Comparison of ENCODE assay signal across 2 cellular contexts in the genomic region with DNA sequence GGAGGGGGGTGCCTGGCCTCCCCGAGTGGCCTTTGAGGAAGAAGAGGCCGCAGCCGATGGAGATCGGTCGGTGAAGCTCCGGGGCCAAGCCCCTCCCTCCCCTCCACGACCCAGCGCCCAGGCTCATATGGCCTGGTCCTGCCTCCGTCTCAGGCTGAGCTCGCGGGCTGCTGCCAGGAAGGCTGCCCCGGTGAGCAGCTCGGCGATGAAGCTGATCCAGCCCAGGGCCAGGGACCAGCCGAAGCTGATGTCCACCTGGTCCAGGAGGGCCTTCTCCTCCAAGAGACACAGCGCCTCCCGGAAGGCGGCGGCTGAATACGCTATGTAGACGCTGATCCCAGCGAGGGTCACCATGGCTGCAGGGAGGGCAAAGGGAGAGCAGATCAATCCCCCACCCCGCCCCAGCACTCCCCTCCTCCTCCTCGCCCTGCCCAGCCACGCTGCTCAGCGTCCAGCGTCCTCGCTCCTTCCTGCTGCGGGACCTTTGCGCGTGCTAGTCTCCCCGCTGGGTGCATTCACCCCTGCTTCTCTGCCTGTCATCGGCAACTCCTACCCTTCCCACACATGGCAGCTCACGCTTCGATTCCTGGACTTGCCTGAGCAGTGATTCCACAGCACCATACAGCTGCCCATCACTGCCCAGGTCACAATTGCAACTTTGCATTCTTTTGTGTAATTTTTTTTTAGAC.
TF ChIP-seq lines count a peak whose summit lies in the region.

No MANE protein-coding gene starts in this region.

TF ChIP-seq in GM23338, 12 proteins besides CTCF, POLR2A, EP300 and RAD21:
- 0 out of 2 replicates have a peak, but pooled peaks have one; percentile 30 for TF ChIP-seq POLR2AphosphoS5 (IDR thresholded peaks at IDR 0.05; ENCODE audit: low read depth)
- no peak for TF ChIP-seq JUNB (IDR thresholded peaks at IDR 0.05; ENCODE audit: unreplicated experiment)
- no peak for TF ChIP-seq STAT1 (IDR thresholded peaks at IDR 0.05; ENCODE audit: unreplicated experiment)

TF ChIP-seq in H1, 55 proteins besides CTCF, POLR2A, EP300 and RAD21:
- TF ChIP-seq KDM4A (IDR thresholded peaks at IDR 0.05; ENCODE audit: low read depth, low read length, severe bottlenecking) (peak; percentile 29), CTBP2 (IDR thresholded peaks at IDR 0.05; ENCODE audit: borderline replicate concordance, insufficient read depth, insufficient read length, low read length) (no peak), EGR1 (IDR thresholded peaks at IDR 0.05; ENCODE audit: borderline replicate concordance, low read depth, low read length) (no peak), FOSL1 (IDR thresholded peaks at IDR 0.05; ENCODE audit: insufficient read depth, low read depth, low read length) (no peak), CEBPB (IDR thresholded peaks at IDR 0.05; ENCODE audit: low read depth, low read length) (no peak), SP2 (IDR thresholded peaks at IDR 0.05; ENCODE audit: low read length) (no peak), ASH2L (IDR thresholded peaks at IDR 0.05; ENCODE audit: low read length) (peak; percentile 60), SIN3A (conservative IDR thresholded peaks at IDR 0.05 in 1 of 2, IDR thresholded peaks at IDR 0.05 in 1 of 2; ENCODE audit: low read depth in 1 of 2, low read length in 2 of 2) (0 out of 4 replicates have a peak, but pooled peaks of 1 of the 2 experiments have one; percentile 36), BACH1 (IDR thresholded peaks at IDR 0.05; ENCODE audit: low read length) (no peak), SRF (IDR thresholded peaks at IDR 0.05; ENCODE audit: low read depth, low read length) (no peak), HDAC2 (IDR thresholded peaks at IDR 0.05; ENCODE audit: borderline replicate concordance in 1 of 2, low read depth in 2 of 2, low read length in 2 of 2) (0 out of 4 replicates have a peak, but pooled peaks of 1 of the 2 experiments have one; percentile 9), TAF7 (optimal IDR thresholded peaks at IDR 0.05; ENCODE audit: borderline replicate concordance, low read depth, low read length) (no peak), HDAC6 (IDR thresholded peaks at IDR 0.05; ENCODE audit: low read depth, low read length) (no peak)
- TF ChIP-seq, protein P1, sequence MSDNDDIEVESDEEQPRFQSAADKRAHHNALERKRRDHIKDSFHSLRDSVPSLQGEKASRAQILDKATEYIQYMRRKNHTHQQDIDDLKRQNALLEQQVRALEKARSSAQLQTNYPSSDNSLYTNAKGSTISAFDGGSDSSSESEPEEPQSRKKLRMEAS (IDR thresholded peaks at IDR 0.05): peak; percentile 27; the same call in 1 of the 2 replicates
